9 cellular contexts compared by ENCODE assay signal in genomic region chr21:34201441-34201838, GRCh38.
A peak's percentile ranks its signal among the peaks of the same experiment; 100 is the strongest.
DNase-seq lines count a peak whose midpoint lies in the region; ATAC-seq and TF ChIP-seq lines count a peak whose summit lies in the region.
"Had no signal": no experiment of that assay in that cellular context is flagged by ENCODE, and none has a peak within 500 bp of the region (broad histone marks: within the 10 kb centered on the region; RNA-seq: fewer than 3 reads in every experiment).

No MANE protein-coding gene starts in this region.

- H3K9me3 ChIP-seq in WERI-Rb-1 (ENCODE audit: severe bottlenecking) (no peaks in the 10 kb centered on the region), gastroesophageal sphincter (no peaks in the 10 kb centered on the region), gastrocnemius medialis (no peaks in the 10 kb centered on the region)

- TF ChIP-seq CTCF in WERI-Rb-1 (IDR thresholded peaks at IDR 0.05; ENCODE audit: low read depth, low read length) (no peak), gastroesophageal sphincter (IDR thresholded peaks at IDR 0.05) (no peak), gastrocnemius medialis (IDR thresholded peaks at IDR 0.05 in 4 of 5, conservative IDR thresholded peaks at IDR 0.05 in 1 of 5) (no peak)

- H3K4me3 ChIP-seq in GM08714 (ENCODE audit: low read length) (peak overlapping the region; percentile 49; the same call in 1 of the 2 replicates), WERI-Rb-1 (ENCODE audit: low read depth, low read length) (peak overlapping the region; percentile 48), gastroesophageal sphincter (peak overlapping the region; percentile 43 to 55), gastrocnemius medialis (peak overlapping the region; percentile 48 to 65 (median 61))
- H3K4me3 ChIP-seq: SK-N-MC had no signal

- H3K36me3 ChIP-seq in WERI-Rb-1 (no peaks in the 10 kb centered on the region), gastroesophageal sphincter (no peaks in the 10 kb centered on the region), gastrocnemius medialis (no peaks in the 10 kb centered on the region)

- H3K4me1 ChIP-seq in gastroesophageal sphincter: peaks cover 0 to 56% (median 9%) of the 10 kb centered on the region in 3 donors
- H3K4me1 ChIP-seq in gastrocnemius medialis: peaks cover 30 to 43% of the 10 kb centered on the region in 2 donors

- H3K27ac ChIP-seq in WERI-Rb-1 (no peak overlapping the region), gastroesophageal sphincter (peak overlapping the region in 3 of 4 donors; percentile 43 to 82 (median 74)), gastrocnemius medialis (peak overlapping the region; percentile 43 to 84 (median 68))
- H3K27ac ChIP-seq: SK-N-MC had no signal

- DNase-seq in WERI-Rb-1 (no peak), gastrocnemius medialis (no peak), islet precursor cell (no peak), retina (no peak)

- intact Hi-C loops in gastrocnemius medialis (cut with DNase I; ENCODE audit: low total_unique reads): loop anchor here (2.0 kb wide), 1 partner anchor 129 kb away; the partner anchor contains the start of genes MRPS6 and SLC5A3

- no peak for TF ChIP-seq EP300 in gastroesophageal sphincter (IDR thresholded peaks at IDR 0.05)

- WGBS in gastroesophageal sphincter (ENCODE audit: low coverage in 1 of 2), 2 donors: 0 to 30% methylated on average over 2 to 7 of the region's 7 CpGs

- ATAC-seq in gastroesophageal sphincter: no peak
- peak; percentile 4 to 6 for ATAC-seq in gastrocnemius medialis
- no peak for ATAC-seq in HG03378 (IDR thresholded peaks at IDR 0.05; ENCODE audit: unreplicated experiment)
- no peak for ATAC-seq in GM21381 (IDR thresholded peaks at IDR 0.05; ENCODE audit: unreplicated experiment)

- H3K27me3 ChIP-seq in WERI-Rb-1 (ENCODE audit: insufficient read depth, low read depth, severe bottlenecking): peaks cover 29% of the 10 kb centered on the region
- H3K27me3 ChIP-seq in gastroesophageal sphincter: no peaks in the 10 kb centered on the region
- H3K27me3 ChIP-seq in gastrocnemius medialis: no peaks in the 10 kb centered on the region

- TF ChIP-seq POLR2A in gastroesophageal sphincter (IDR thresholded peaks at IDR 0.05): no peak
- no peak for TF ChIP-seq POLR2A in gastrocnemius medialis (IDR thresholded peaks at IDR 0.05)

- in situ Hi-C loops in gastrocnemius medialis (cut with MboI; ENCODE audit: low sequenced_read_pairs in 4 of 4): loop anchor here in 2 of 4 donors (10.0 to 25.0 kb wide), 2 partner anchors 139 to 277 kb away; partner anchors contain the start of genes MRPS6 (in 1 of the 2) and SLC5A3 (in 1 of the 2)

Comparison
In these comparisons a context has a peak if more than half of its experiments do, and no peak if none do; other contexts are left out.
1. ATAC-seq: peak in gastrocnemius medialis (2 of 2); none in gastroesophageal sphincter (single experiment), HG03378 (single experiment) and GM21381 (single experiment).
2. Peak in every context shown above with its lines, with median percentiles within 50 percentile points of each other: H3K4me3 ChIP-seq.